15 cellular contexts compared by ENCODE assay signal in genomic region chr7:18513343-18513742, GRCh38. TPM values are rescaled to one million over a fixed set of nuclear protein-coding genes. Genes with fewer than 3 reads are reported as not detected.
DNase-seq lines count a peak whose midpoint lies in the region; ATAC-seq and TF ChIP-seq lines count a peak whose summit lies in the region.
"Had no signal": no experiment of that assay in that cellular context is flagged by ENCODE, and none has a peak within 500 bp of the region (broad histone marks: within the 10 kb centered on the region; RNA-seq: fewer than 3 reads in every experiment).

No MANE protein-coding gene starts in this region.

- no peaks in the 10 kb centered on the region for H3K9me2 ChIP-seq in GM23338 (ENCODE audit: insufficient read depth)

- 100% methylated on average over 1 of the region's 1 CpG; no CpG with 5 or more reads in 1 of the 2 experiments for WGBS in endodermal cell (ENCODE audit: insufficient coverage in 1 of 2, insufficient read length in 1 of 2), 2 experiments

- H3K27ac Mint-ChIP-seq in GM23338 (no peak overlapping the region), endodermal cell (no peak overlapping the region)

- H3K79me2 ChIP-seq in GM23338 (replicated peaks; ENCODE audit: insufficient read depth) (no peaks in the 10 kb centered on the region), OCI-LY3 (ENCODE audit: low read length) (peaks cover 17% of the 10 kb centered on the region)

- H3K4me2 ChIP-seq in GM23338 (no peak overlapping the region), OCI-LY3 (ENCODE audit: low read length) (peak overlapping the region; percentile 8; the same call in 1 of the 2 replicates)

- H2AFZ ChIP-seq in GM23338 (no peak overlapping the region), OCI-LY3 (ENCODE audit: low read depth, low read length) (0 out of 2 replicates have a peak overlapping the region, but pooled peaks have one; percentile 11)

- in situ Hi-C loops in gastrocnemius medialis (cut with MboI; ENCODE audit: low sequenced_read_pairs in 4 of 4): no loop called here

- TF ChIP-seq POLR2A in gastrocnemius medialis (IDR thresholded peaks at IDR 0.05) (no peak), vagina (IDR thresholded peaks at IDR 0.05) (no peak)

- H3K36me3 ChIP-seq in GM23338 (ENCODE audit: insufficient read depth) (no peaks in the 10 kb centered on the region), OCI-LY3 (replicated peaks; ENCODE audit: low read depth, low read length) (no peaks in the 10 kb centered on the region), endodermal cell (ENCODE audit: control insufficient read depth, insufficient read depth, low read length) (no peaks in the 10 kb centered on the region), gastrocnemius medialis (no peaks in the 10 kb centered on the region), left lung (no peaks in the 10 kb centered on the region), vagina (no peaks in the 10 kb centered on the region)

- no peak overlapping the region for H3K4me3 Mint-ChIP-seq in GM23338
- H3K4me3 Mint-ChIP-seq in endodermal cell: no peak overlapping the region

- H3K9me3 Mint-ChIP-seq in GM23338 (no peaks in the 10 kb centered on the region), endodermal cell (no peaks in the 10 kb centered on the region)

- DNase-seq in GM23338 (ENCODE audit: low spot score): peak; percentile 57
- DNase-seq in endodermal cell: peak; percentile 52
- no peak for DNase-seq in gastrocnemius medialis
- no peak for DNase-seq in left lung
- DNase-seq in vagina (ENCODE audit: extremely low spot score in 2 of 2): no peak
- no peak for DNase-seq in stimulated activated CD4-positive, alpha-beta T cell treated with anti-CD3 and anti-CD28 coated beads, Interleukin-15, amount 100 ng/mL, for 24 hours
- DNase-seq in NCI-H2227 treated with DMSO at 0.1 percent for 48 hours (lab: John Stamatoyannopoulos, UW): no peak
- DNase-seq: DND-41, Kasumi-1, NCI-H1417, NCI-H1930, NCI-H2171, NCI-H510A had no signal

- ATAC-seq in GM23338 (peak; percentile 62), gastrocnemius medialis (no peak), left lung (no peak)

- H3K27me3 Mint-ChIP-seq in GM23338 (ENCODE audit: insufficient read depth, low read depth, poor library complexity): no peaks in the 10 kb centered on the region
- H3K27me3 Mint-ChIP-seq in endodermal cell (ENCODE audit: insufficient read depth): no peaks in the 10 kb centered on the region

- H3K4me3 ChIP-seq in GM23338: no peak overlapping the region
- no peak overlapping the region for H3K4me3 ChIP-seq in OCI-LY3 (ENCODE audit: low read length)
- no peak overlapping the region for H3K4me3 ChIP-seq in endodermal cell (ENCODE audit: low read length)
- H3K4me3 ChIP-seq in gastrocnemius medialis: no peak overlapping the region
- no peak overlapping the region for H3K4me3 ChIP-seq in left lung
- no peak overlapping the region for H3K4me3 ChIP-seq in vagina
- H3K4me3 ChIP-seq: SK-N-MC had no signal

- H3K4me1 Mint-ChIP-seq in GM23338 (peaks cover 51% of the 10 kb centered on the region), endodermal cell (peaks cover 17% of the 10 kb centered on the region)

- no peak for TF ChIP-seq CTCF in GM23338 (conservative IDR thresholded peaks at IDR 0.05; ENCODE audit: low read depth in 2 of 2)
- no peak for TF ChIP-seq CTCF in OCI-LY3 (IDR thresholded peaks at IDR 0.05; ENCODE audit: low read depth, low read length)
- no peak for TF ChIP-seq CTCF in endodermal cell (conservative IDR thresholded peaks at IDR 0.05)
- TF ChIP-seq CTCF in gastrocnemius medialis (IDR thresholded peaks at IDR 0.05 in 4 of 5, conservative IDR thresholded peaks at IDR 0.05 in 1 of 5): no peak
- TF ChIP-seq CTCF in left lung (IDR thresholded peaks at IDR 0.05): no peak
- TF ChIP-seq CTCF in vagina (IDR thresholded peaks at IDR 0.05): no peak

- H3K9ac ChIP-seq in OCI-LY3 (ENCODE audit: low read length) (peak overlapping the region; percentile 30; the same call in 1 of the 2 replicates), endodermal cell (ENCODE audit: extremely low read depth, low read length, poor library complexity, severe bottlenecking) (no peak overlapping the region)

- H3K27ac ChIP-seq in GM23338 (ENCODE audit: low read depth) (no peak overlapping the region; the same call in 1 of the 2 replicates), OCI-LY3 (ENCODE audit: low read length) (peak overlapping the region; percentile 98), endodermal cell (ENCODE audit: low read depth, low read length) (no peak overlapping the region), gastrocnemius medialis (peak overlapping the region in 3 of 4 donors; percentile 6 to 24 (median 17)), left lung (no peak overlapping the region), vagina (no peak overlapping the region)

- H3K4me1 ChIP-seq in GM23338 (ENCODE audit: insufficient read depth) (peaks cover 29% of the 10 kb centered on the region), OCI-LY3 (ENCODE audit: low read length) (peaks cover 81% of the 10 kb centered on the region), endodermal cell (ENCODE audit: control insufficient read depth, insufficient read depth, low read length) (peaks cover 2% of the 10 kb centered on the region), gastrocnemius medialis (peaks cover 51 to 61% of the 10 kb centered on the region in 2 donors), left lung (peaks cover 0 to 6% of the 10 kb centered on the region in 2 donors), vagina (peaks cover 8% of the 10 kb centered on the region)

- H3K9me3 ChIP-seq in OCI-LY3 (ENCODE audit: insufficient read depth, low read length) (no peaks in the 10 kb centered on the region), endodermal cell (ENCODE audit: control insufficient read depth, low read length) (no peaks in the 10 kb centered on the region), gastrocnemius medialis (no peaks in the 10 kb centered on the region), left lung (no peaks in the 10 kb centered on the region), vagina (no peaks in the 10 kb centered on the region)

- H3F3A ChIP-seq in GM23338 (replicated peaks; ENCODE audit: low read depth): no peaks in the 10 kb centered on the region

- H3K27me3 ChIP-seq in GM23338 (ENCODE audit: insufficient read depth) (no peaks in the 10 kb centered on the region), OCI-LY3 (ENCODE audit: low read depth, low read length) (no peaks in the 10 kb centered on the region), endodermal cell (ENCODE audit: control insufficient read depth, insufficient read depth, low read length, poor library complexity, severe bottlenecking) (no peaks in the 10 kb centered on the region), gastrocnemius medialis (no peaks in the 10 kb centered on the region), left lung (no peaks in the 10 kb centered on the region), vagina (no peaks in the 10 kb centered on the region)

- H4K20me1 ChIP-seq in GM23338 (replicated peaks; ENCODE audit: insufficient read depth) (no peaks in the 10 kb centered on the region), OCI-LY3 (ENCODE audit: insufficient read depth, low read length) (no peaks in the 10 kb centered on the region)

- intact Hi-C loops in gastrocnemius medialis (cut with DNase I; ENCODE audit: low total_unique reads) (no loop called here), left lung (cut with DNase I) (no loop called here), vagina (cut with DNase I) (no loop called here)

- H3K36me3 Mint-ChIP-seq in GM23338 (ENCODE audit: low read depth) (no peaks in the 10 kb centered on the region), endodermal cell (ENCODE audit: low read depth) (no peaks in the 10 kb centered on the region)

TF ChIP-seq in GM23338, 12 proteins besides CTCF, POLR2A, EP300 and RAD21:
- TF ChIP-seq ZNF114 (CRISPR knock-in tag; IDR thresholded peaks at IDR 0.05) (no peak), REST (IDR thresholded peaks at IDR 0.05; ENCODE audit: unreplicated experiment) (no peak), EZH2 (IDR thresholded peaks at IDR 0.05; ENCODE audit: low read depth, unreplicated experiment) (no peak)

RNA-seq across cellular contexts. Expression of gene HDAC9, which starts 17.8 kb away (rescaled TPM):
- 11.0 and 18.5 TPM in 2 replicates for total RNA-seq in GM23338 (2014; rRNA removed; shearing (Covaris generic))
- 5.7 and 8.3 TPM in 2 replicates for polyA plus RNA-seq in GM23338 (2016; fragmentation: Nextera tagmentation; extraction: Ambion mirVana)
- total RNA-seq in endodermal cell (1 to 10 TPM; 1.5 to 4.0 TPM), gastrocnemius medialis (10 to 100 TPM in 1 of 4 donors, 1 to 10 TPM in 3; 3.0 to 14.0 (median 5.6) TPM), left lung (10 to 100 TPM in 1 of 2 donors, 1 to 10 TPM in 1; 9.7 to 13.2 TPM), vagina (32.4 TPM)
- polyA plus RNA-seq in endodermal cell (2013, experiment 1 of 2): 18.0 TPM
- 17.9 TPM for polyA plus RNA-seq in endodermal cell (2013, experiment 2 of 2)

Comparison
In these comparisons a context has a peak if more than half of its experiments do, and no peak if none do; other contexts are left out.
1. DNase-seq: peak in GM23338 (single experiment) and endodermal cell (single experiment); none in gastrocnemius medialis (0 of 2), left lung (0 of 2), vagina (0 of 2), stimulated activated CD4-positive, alpha-beta T cell treated with anti-CD3 and anti-CD28 coated beads, Interleukin-15, amount 100 ng/mL, for 24 hours (single experiment) and NCI-H2227 treated with DMSO at 0.1 percent for 48 hours (single experiment).
2. H3K27ac ChIP-seq: peak in OCI-LY3 (single experiment) and gastrocnemius medialis (3 of 4); none in GM23338 (single experiment), endodermal cell (single experiment), left lung (0 of 2) and vagina (single experiment).